Comparison of ENCODE assay signal across 23 cellular contexts in genomic region chr22:41885576-41885975, GRCh38. TPM values are rescaled to one million over a fixed set of nuclear protein-coding genes. Genes with fewer than 3 reads are reported as not detected.
"Had no signal": no experiment of that assay in that cellular context is flagged by ENCODE, and none has a peak within 500 bp of the region (broad histone marks: within the 10 kb centered on the region; RNA-seq: fewer than 3 reads in every experiment).

No MANE protein-coding gene starts in this region.

- H3K27ac ChIP-seq: colonic mucosa, right atrium auricular region, thoracic aorta had no signal

- H3K4me3 Mint-ChIP-seq: brain; neural crest cell; T-helper 1 cell treated with Interleukin-12 subunit alpha and Interleukin-12 subunit beta and Interleukin-4 antibody, amounts not matched to agents 30 μg/mL and 1 μg/mL, for 36 hours had no signal

- H3K4me1 ChIP-seq: colonic mucosa, right atrium auricular region had no signal

- FAIRE-seq: endometrium, keratinocyte had no signal

- DNase-seq: activated CD4-positive, CD25-positive, alpha-beta regulatory T cell treated with anti-CD3 and anti-CD28 coated beads, Interleukin-2, amount 50 U/mL, for 72 hours; activated naive CD4-positive, alpha-beta T cell treated with Interleukin-2 at 50 U/mL for 16 hours; anterior cingulate cortex; caudate nucleus; colonic mucosa; erythroblast; foreskin melanocyte; midbrain; stimulated activated CD4-positive, alpha-beta T cell treated with anti-CD3 and anti-CD28 coated beads, Interleukin-12 subunit alpha, Interleukin-12 subunit beta, amount 100 ng/mL, for 4 hours; stimulated activated CD4-positive, alpha-beta T cell treated with anti-CD3 and anti-CD28 coated beads, Interleukin-1b, Interleukin-23, amount 100 ng/mL, for 48 hours had no signal

- H3K4me3 ChIP-seq: colonic mucosa, lung, right atrium auricular region, thoracic aorta had no signal

- H3K27ac Mint-ChIP-seq: activated T-helper 2 cell treated with anti-CD3 and anti-CD28 coated beads, Interferon-gamma antibody, Interleukin-2, Interleukin-4, amounts not matched to agents 10 μg/mL and 5 μg/mL and 100 μg/mL, durations not matched to agents 14 hours and 24 hours and 36 hours; progenitor cell of endocrine pancreas; T-helper 1 cell treated with Interleukin-12 subunit alpha and Interleukin-12 subunit beta and Interleukin-4 antibody, amounts not matched to agents 30 μg/mL and 1 μg/mL, for 36 hours had no signal

- H3K9me3 ChIP-seq: colonic mucosa, right atrium auricular region, thoracic aorta had no signal

- ATAC-seq: left lobe of liver had no signal

- H3K27me3 ChIP-seq: colonic mucosa, right atrium auricular region had no signal

- H3K4me1 Mint-ChIP-seq: brain, neural crest cell had no signal

- H3K9me3 Mint-ChIP-seq: activated T-helper 2 cell treated with anti-CD3 and anti-CD28 coated beads, Interferon-gamma antibody, Interleukin-2, Interleukin-4, amounts not matched to agents 10 μg/mL and 5 μg/mL and 100 μg/mL, durations not matched to agents 14 hours and 24 hours and 36 hours; brain; neural crest cell; T-helper 1 cell treated with Interleukin-12 subunit alpha and Interleukin-12 subunit beta and Interleukin-4 antibody, amounts not matched to agents 30 μg/mL and 1 μg/mL, for 36 hours had no signal

- H3K27me3 Mint-ChIP-seq: progenitor cell of endocrine pancreas had no signal

RNA-seq across cellular contexts. Expression of gene SHISA8, which starts 29.3 kb away (rescaled TPM):
- total RNA-seq: colonic mucosa, left lobe of liver, osteoblast, progenitor cell of endocrine pancreas, thoracic aorta, ureter had no signal
- polyA plus RNA-seq: keratinocyte had no signal

RNA-seq across cellular contexts. Expression of gene TNFRSF13C, which starts 41.0 kb away (rescaled TPM):
- total RNA-seq: thoracic aorta had no signal
